Comparison of ENCODE assay signal across 3 cellular contexts in genomic region chr22:33467718-33468117, GRCh38.
TF ChIP-seq lines count a peak whose summit lies in the region.

No MANE protein-coding gene starts in this region.

TF ChIP-seq in SK-N-SH, 30 proteins besides CTCF, POLR2A, EP300 and RAD21:
- TF ChIP-seq GATA2 (CRISPR knock-in tag; IDR thresholded peaks at IDR 0.05) (no peak), SMC3 (IDR thresholded peaks at IDR 0.05; ENCODE audit: low read depth, low read length) (peak; percentile 9; the same call in 1 of the 2 replicates)
TF ChIP-seq in SK-N-SH: peak in this region for 1.

TF ChIP-seq in SK-N-SH treated with all-trans-retinoic acid at 6 μM for 48 hours, 23 proteins besides CTCF, POLR2A, EP300 and RAD21:
- TF ChIP-seq CREB5 (CRISPR knock-in tag; IDR thresholded peaks at IDR 0.05; ENCODE audit: low read depth) (no peak), ESRRG (CRISPR knock-in tag; IDR thresholded peaks at IDR 0.05) (no peak), BACH2 (CRISPR knock-in tag; IDR thresholded peaks at IDR 0.05; ENCODE audit: borderline replicate concordance) (no peak), GLIS3 (CRISPR knock-in tag; IDR thresholded peaks at IDR 0.05) (no peak), POU6F1 (CRISPR knock-in tag; IDR thresholded peaks at IDR 0.05; ENCODE audit: borderline replicate concordance, low read depth) (no peak), TOX (CRISPR knock-in tag; IDR thresholded peaks at IDR 0.05; ENCODE audit: borderline replicate concordance) (no peak), PPARA (CRISPR knock-in tag; IDR thresholded peaks at IDR 0.05; ENCODE audit: borderline replicate concordance) (no peak)

TF ChIP-seq in IMR-90, 13 proteins besides CTCF, POLR2A, EP300 and RAD21:
- TF ChIP-seq CEBPB (IDR thresholded peaks at IDR 0.05; ENCODE audit: low read depth, low read length), result no peak
- no peak for TF ChIP-seq NFE2L2 (IDR thresholded peaks at IDR 0.05; ENCODE audit: low read depth, low read length)
- peak; percentile 18; the same call in 1 of the 2 replicates for TF ChIP-seq SMC3 (IDR thresholded peaks at IDR 0.05; ENCODE audit: low read depth, low read length)
- TF ChIP-seq MXI1 (IDR thresholded peaks at IDR 0.05; ENCODE audit: borderline replicate concordance, low read depth, low read length), result no peak
- TF ChIP-seq USF2 (IDR thresholded peaks at IDR 0.05; ENCODE audit: low read depth, low read length), result no peak
